ENCODE assay signal across 8 cellular contexts in the genomic region with DNA sequence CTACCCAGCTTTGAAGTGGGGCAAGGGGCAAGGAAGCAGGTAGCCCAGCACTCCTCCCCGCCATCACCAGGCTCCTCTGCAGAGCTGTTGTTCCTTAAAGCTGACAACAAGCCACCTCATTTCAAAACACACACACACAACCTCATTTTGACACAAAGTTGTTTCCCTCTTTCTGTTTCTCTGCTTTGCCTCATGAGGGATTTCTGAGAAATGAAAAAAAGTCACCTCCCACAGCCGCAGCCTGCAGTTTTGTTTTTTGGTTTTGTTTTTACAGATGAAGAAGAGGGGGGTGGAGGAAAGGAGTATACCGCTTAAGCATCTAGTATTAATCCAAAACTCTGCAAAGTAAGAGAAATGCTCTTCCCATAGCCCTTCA.
DNase-seq lines count a peak whose midpoint lies in the region; TF ChIP-seq lines count a peak whose summit lies in the region.

No MANE protein-coding gene starts in this region.

- H3K9ac ChIP-seq in OCI-LY3 (ENCODE audit: low read length) = peak overlapping the region; percentile 71

- peaks cover 87% of the 10 kb centered on the region for H3K4me1 ChIP-seq in OCI-LY3 (ENCODE audit: low read length)

- H3K27me3 ChIP-seq in OCI-LY3 (ENCODE audit: low read depth, low read length) = no peaks in the 10 kb centered on the region
- H3K27me3 ChIP-seq in layer of hippocampus (ENCODE audit: control insufficient read depth, insufficient read depth, low read length) = no peaks in the 10 kb centered on the region

- H3K4me2 ChIP-seq in OCI-LY3 (ENCODE audit: low read length) = peak overlapping the region; percentile 95

- peak overlapping the region; percentile 97 for H3K27ac ChIP-seq in OCI-LY3 (ENCODE audit: low read length)
- peak overlapping the region; percentile 87 for H3K27ac ChIP-seq in layer of hippocampus (ENCODE audit: low read depth, low read length)

- H4K20me1 ChIP-seq in OCI-LY3 (ENCODE audit: insufficient read depth, low read length) = peaks cover 8% of the 10 kb centered on the region

- H2AFZ ChIP-seq in OCI-LY3 (ENCODE audit: low read depth, low read length) = no peak overlapping the region

- peaks cover 18% of the 10 kb centered on the region for H3K36me3 ChIP-seq in OCI-LY3 (replicated peaks; ENCODE audit: low read depth, low read length)

- TF ChIP-seq CTCF in OCI-LY3 (IDR thresholded peaks at IDR 0.05; ENCODE audit: low read depth, low read length) = no peak

- peak overlapping the region; percentile 72 for H3K4me3 ChIP-seq in OCI-LY3 (ENCODE audit: low read length)

- H3K9me3 ChIP-seq in OCI-LY3 (ENCODE audit: insufficient read depth, low read length) = no peaks in the 10 kb centered on the region

- DNase-seq in stimulated activated CD4-positive, alpha-beta T cell treated with anti-CD3 and anti-CD28 coated beads, Interleukin-15, amount 100 ng/mL, for 1 hour (ENCODE audit: low read depth in 1 of 2, low spot score in 1 of 2) = peak; percentile 23 to 37
- DNase-seq in stimulated activated CD4-positive, alpha-beta T cell treated with anti-CD3 and anti-CD28 coated beads, Interleukin-12 subunit alpha, Interleukin-12 subunit beta, amount 100 ng/mL, for 4 hours = no peak
- peak; percentile 75 for DNase-seq in amniotic epithelial cell (ENCODE audit: low read depth)
- DNase-seq in stimulated activated naive CD4-positive, alpha-beta T cell (lab: John Stamatoyannopoulos, UW) = peak in 5 of 6 experiments; percentile 32 to 87 (median 45)
- DNase-seq in NCI-H1417 treated with DMSO at 0.1 percent for 48 hours (lab: John Stamatoyannopoulos, UW) = no peak
- DNase-seq in islet precursor cell = no peak

- H3K79me2 ChIP-seq in OCI-LY3 (ENCODE audit: low read length) = peaks cover 82% of the 10 kb centered on the region

Comparison
In these comparisons a context has a peak if more than half of its experiments do, and no peak if none do; other contexts are left out.
1. DNase-seq: peak in stimulated activated CD4-positive, alpha-beta T cell treated with anti-CD3 and anti-CD28 coated beads, Interleukin-15, amount 100 ng/mL, for 1 hour (2 of 2), amniotic epithelial cell (single experiment) and stimulated activated naive CD4-positive, alpha-beta T cell (5 of 6); none in stimulated activated CD4-positive, alpha-beta T cell treated with anti-CD3 and anti-CD28 coated beads, Interleukin-12 subunit alpha, Interleukin-12 subunit beta, amount 100 ng/mL, for 4 hours (single experiment), NCI-H1417 treated with DMSO at 0.1 percent for 48 hours (single experiment) and islet precursor cell (single experiment).